ENCODE assay signal across 1 cellular context in the genomic region with DNA sequence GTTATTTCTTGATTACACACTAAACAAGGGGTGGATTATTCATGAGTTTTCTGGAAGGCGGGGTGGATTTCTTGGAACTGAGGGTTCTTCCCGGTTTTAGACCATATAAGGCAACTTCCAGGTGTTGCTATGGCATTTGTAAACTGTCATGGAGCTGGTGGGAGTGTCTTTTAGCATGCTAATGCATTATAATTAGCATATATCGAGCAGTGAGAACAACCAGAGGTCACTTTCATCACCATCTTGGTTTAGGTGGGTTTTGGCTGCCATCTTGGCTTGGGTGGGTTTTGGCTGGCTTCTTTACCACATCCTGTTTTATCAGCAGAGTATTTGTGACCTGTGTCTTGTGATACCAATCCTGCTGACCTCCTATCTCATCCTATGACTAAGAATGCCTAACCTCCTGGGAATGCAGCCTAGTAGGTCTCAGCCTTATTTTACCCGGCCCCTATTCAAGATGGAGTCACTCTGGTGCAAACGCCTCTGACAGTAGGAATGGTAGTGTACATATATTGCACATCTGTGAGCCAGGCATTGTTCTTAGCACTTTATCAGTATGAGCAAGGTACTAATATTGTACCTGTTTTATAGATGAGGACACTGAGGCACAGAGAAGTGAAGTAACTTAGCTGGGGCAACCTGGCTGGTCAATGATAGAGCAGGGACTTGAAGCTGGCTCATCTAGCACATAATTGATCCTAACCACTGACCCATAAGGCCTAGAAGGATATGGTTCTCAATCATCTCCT.
TF ChIP-seq lines count a peak whose summit lies in the region.

No MANE protein-coding gene starts in this region.

TF ChIP-seq in K562, 482 proteins besides CTCF, POLR2A, EP300 and RAD21 (continued from another document and continues in another):
- TF ChIP-seq, protein P1, sequence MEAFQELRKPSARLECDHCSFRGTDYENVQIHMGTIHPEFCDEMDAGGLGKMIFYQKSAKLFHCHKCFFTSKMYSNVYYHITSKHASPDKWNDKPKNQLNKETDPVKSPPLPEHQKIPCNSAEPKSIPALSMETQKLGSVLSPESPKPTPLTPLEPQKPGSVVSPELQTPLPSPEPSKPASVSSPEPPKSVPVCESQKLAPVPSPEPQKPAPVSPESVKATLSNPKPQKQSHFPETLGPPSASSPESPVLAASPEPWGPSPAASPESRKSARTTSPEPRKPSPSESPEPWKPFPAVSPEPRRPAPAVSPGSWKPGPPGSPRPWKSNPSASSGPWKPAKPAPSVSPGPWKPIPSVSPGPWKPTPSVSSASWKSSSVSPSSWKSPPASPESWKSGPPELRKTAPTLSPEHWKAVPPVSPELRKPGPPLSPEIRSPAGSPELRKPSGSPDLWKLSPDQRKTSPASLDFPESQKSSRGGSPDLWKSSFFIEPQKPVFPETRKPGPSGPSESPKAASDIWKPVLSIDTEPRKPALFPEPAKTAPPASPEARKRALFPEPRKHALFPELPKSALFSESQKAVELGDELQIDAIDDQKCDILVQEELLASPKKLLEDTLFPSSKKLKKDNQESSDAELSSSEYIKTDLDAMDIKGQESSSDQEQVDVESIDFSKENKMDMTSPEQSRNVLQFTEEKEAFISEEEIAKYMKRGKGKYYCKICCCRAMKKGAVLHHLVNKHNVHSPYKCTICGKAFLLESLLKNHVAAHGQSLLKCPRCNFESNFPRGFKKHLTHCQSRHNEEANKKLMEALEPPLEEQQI (IDR thresholded peaks at IDR 0.05) = no peak
- no peak for TF ChIP-seq SIRT6 (IDR thresholded peaks at IDR 0.05; ENCODE audit: low read depth, low read length)
- peak; percentile 99 for TF ChIP-seq PTRF (tag; IDR thresholded peaks at IDR 0.05)
- TF ChIP-seq, protein P2, sequence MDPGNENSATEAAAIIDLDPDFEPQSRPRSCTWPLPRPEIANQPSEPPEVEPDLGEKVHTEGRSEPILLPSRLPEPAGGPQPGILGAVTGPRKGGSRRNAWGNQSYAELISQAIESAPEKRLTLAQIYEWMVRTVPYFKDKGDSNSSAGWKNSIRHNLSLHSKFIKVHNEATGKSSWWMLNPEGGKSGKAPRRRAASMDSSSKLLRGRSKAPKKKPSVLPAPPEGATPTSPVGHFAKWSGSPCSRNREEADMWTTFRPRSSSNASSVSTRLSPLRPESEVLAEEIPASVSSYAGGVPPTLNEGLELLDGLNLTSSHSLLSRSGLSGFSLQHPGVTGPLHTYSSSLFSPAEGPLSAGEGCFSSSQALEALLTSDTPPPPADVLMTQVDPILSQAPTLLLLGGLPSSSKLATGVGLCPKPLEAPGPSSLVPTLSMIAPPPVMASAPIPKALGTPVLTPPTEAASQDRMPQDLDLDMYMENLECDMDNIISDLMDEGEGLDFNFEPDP (CRISPR knock-in tag; IDR thresholded peaks at IDR 0.05) = peak; percentile 99
- TF ChIP-seq PYGO2 (tag; IDR thresholded peaks at IDR 0.05) = peak; percentile 99
- TF ChIP-seq, protein P3, sequence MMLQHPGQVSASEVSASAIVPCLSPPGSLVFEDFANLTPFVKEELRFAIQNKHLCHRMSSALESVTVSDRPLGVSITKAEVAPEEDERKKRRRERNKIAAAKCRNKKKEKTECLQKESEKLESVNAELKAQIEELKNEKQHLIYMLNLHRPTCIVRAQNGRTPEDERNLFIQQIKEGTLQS (IDR thresholded peaks at IDR 0.05) = peak; percentile 77
- TF ChIP-seq, protein P3 (CRISPR knock-in tag; conservative IDR thresholded peaks at IDR 0.05) = no peak
- TF ChIP-seq NR2F6 (CRISPR knock-in tag; IDR thresholded peaks at IDR 0.05) = peak; percentile 96
- peak; percentile 96 for TF ChIP-seq PPARD (CRISPR knock-in tag; IDR thresholded peaks at IDR 0.05)
- no peak for TF ChIP-seq ZNF232 (CRISPR knock-in tag; IDR thresholded peaks at IDR 0.05)
- TF ChIP-seq PHB2 (IDR thresholded peaks at IDR 0.05; ENCODE audit: low read depth) = no peak
- TF ChIP-seq ZNF586 (CRISPR knock-in tag; conservative IDR thresholded peaks at IDR 0.05) = peak; percentile 96
- peak; percentile 80 for TF ChIP-seq NFE2L1 (tag; IDR thresholded peaks at IDR 0.05; ENCODE audit: borderline replicate concordance, low read depth)
- peak; percentile 88 for TF ChIP-seq MITF (IDR thresholded peaks at IDR 0.05)
- peak; percentile 33; the same call in 1 of the 2 replicates for TF ChIP-seq ZNF431 (CRISPR knock-in tag; IDR thresholded peaks at IDR 0.05)
- TF ChIP-seq MTF1 (CRISPR knock-in tag; IDR thresholded peaks at IDR 0.05; ENCODE audit: borderline replicate concordance) = peak; percentile 97
- peak; percentile 95 for TF ChIP-seq ZNF551 (CRISPR knock-in tag; IDR thresholded peaks at IDR 0.05)
- TF ChIP-seq MAFG (tag; conservative IDR thresholded peaks at IDR 0.05) = peak; percentile 60
- TF ChIP-seq ZNF75A (CRISPR knock-in tag; IDR thresholded peaks at IDR 0.05) = peak; percentile 96
- peak; percentile 99 for TF ChIP-seq MBD1 (CRISPR knock-in tag; IDR thresholded peaks at IDR 0.05)
- peak; percentile 38; the same call in 1 of the 2 replicates for TF ChIP-seq NR2C1 (IDR thresholded peaks at IDR 0.05)
- TF ChIP-seq NR2C1 (tag; IDR thresholded peaks at IDR 0.05) = peak; percentile 97
- no peak for TF ChIP-seq NBN (IDR thresholded peaks at IDR 0.05; ENCODE audit: low read depth)
- peak in 1 of 2 experiments; percentile 77; a peak in 1 of 4 replicates for TF ChIP-seq CSDE1 (IDR thresholded peaks at IDR 0.05)
- no peak for TF ChIP-seq KDM4B (IDR thresholded peaks at IDR 0.05; ENCODE audit: borderline replicate concordance in 2 of 2, low read depth in 1 of 2)
- TF ChIP-seq PTBP1 (IDR thresholded peaks at IDR 0.05; ENCODE audit: low read depth, low read length) = no peak
- TF ChIP-seq, protein P4, sequence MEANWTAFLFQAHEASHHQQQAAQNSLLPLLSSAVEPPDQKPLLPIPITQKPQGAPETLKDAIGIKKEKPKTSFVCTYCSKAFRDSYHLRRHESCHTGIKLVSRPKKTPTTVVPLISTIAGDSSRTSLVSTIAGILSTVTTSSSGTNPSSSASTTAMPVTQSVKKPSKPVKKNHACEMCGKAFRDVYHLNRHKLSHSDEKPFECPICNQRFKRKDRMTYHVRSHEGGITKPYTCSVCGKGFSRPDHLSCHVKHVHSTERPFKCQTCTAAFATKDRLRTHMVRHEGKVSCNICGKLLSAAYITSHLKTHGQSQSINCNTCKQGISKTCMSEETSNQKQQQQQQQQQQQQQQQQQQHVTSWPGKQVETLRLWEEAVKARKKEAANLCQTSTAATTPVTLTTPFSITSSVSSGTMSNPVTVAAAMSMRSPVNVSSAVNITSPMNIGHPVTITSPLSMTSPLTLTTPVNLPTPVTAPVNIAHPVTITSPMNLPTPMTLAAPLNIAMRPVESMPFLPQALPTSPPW (CRISPR knock-in tag; IDR thresholded peaks at IDR 0.05) = peak; percentile 81
- TF ChIP-seq MEF2D (tag; conservative IDR thresholded peaks at IDR 0.05; ENCODE audit: low read depth) = peak; percentile 99
- no peak for TF ChIP-seq RCOR1 (IDR thresholded peaks at IDR 0.05; ENCODE audit: borderline replicate concordance in 1 of 2, low read depth in 2 of 2, low read length in 2 of 2)
- 0 out of 2 replicates have a peak, but pooled peaks have one; percentile 70 for TF ChIP-seq ZNF778 (CRISPR knock-in tag; IDR thresholded peaks at IDR 0.05)
- no peak for TF ChIP-seq CHD7 (IDR thresholded peaks at IDR 0.05; ENCODE audit: low read depth, low read length)
- TF ChIP-seq ETV5 (CRISPR knock-in tag; IDR thresholded peaks at IDR 0.05; ENCODE audit: low read depth) = peak; percentile 76
- peak; percentile 28; the same call in 1 of the 2 replicates for TF ChIP-seq NCOR1 (IDR thresholded peaks at IDR 0.05)
- peak; percentile 93 for TF ChIP-seq FOSL1 (tag; conservative IDR thresholded peaks at IDR 0.05)
- 0 out of 2 replicates have a peak, but pooled peaks have one; percentile 53 for TF ChIP-seq FOXK1 (CRISPR knock-in tag; IDR thresholded peaks at IDR 0.05; ENCODE audit: borderline replicate concordance)
- no peak for TF ChIP-seq ETV6 (IDR thresholded peaks at IDR 0.05; ENCODE audit: borderline replicate concordance in 1 of 2, low read depth in 2 of 2, low read length in 1 of 2)
- TF ChIP-seq ETV6 (CRISPR knock-in tag; IDR thresholded peaks at IDR 0.05; ENCODE audit: borderline replicate concordance) = 0 out of 2 replicates have a peak, but pooled peaks have one; percentile 40
- TF ChIP-seq MAFK (IDR thresholded peaks at IDR 0.05; ENCODE audit: low read length) = 0 out of 2 replicates have a peak, but pooled peaks have one; percentile 4
